In genomic region chr16:83813818-83814653, GRCh38 we compare ENCODE assay signal across 8 cellular contexts. TPM values are rescaled to one million over a fixed set of nuclear protein-coding genes. Genes with fewer than 3 reads are reported as not detected.
DNase-seq lines count a peak whose midpoint lies in the region; ATAC-seq and TF ChIP-seq lines count a peak whose summit lies in the region.

No MANE protein-coding gene starts in this region.

- H3K27me3 ChIP-seq in Panc1 (ENCODE audit: control insufficient read depth, insufficient read depth, low read length) (no peaks in the 10 kb centered on the region), heart left ventricle (no peaks in the 10 kb centered on the region)

- H3K27ac ChIP-seq in Panc1 (ENCODE audit: low read length) (peak overlapping the region; percentile 40; the same call in 1 of the 2 replicates), heart left ventricle (peak overlapping the region in 7 of 12 donors; percentile 19 to 44 (median 39))

- no peaks in the 10 kb centered on the region for H3K27me3 Mint-ChIP-seq in stimulated activated naive B cell treated with anti-CD40 and anti-IgM and Interleukin-4, amounts not matched to agents 10 μg/mL and 1 μg/mL and 100 μg/mL, for 72 hours

- H3K4me3 ChIP-seq in Panc1 (ENCODE audit: low read depth in 2 of 2, low read length in 2 of 2) (peak overlapping the region in 1 of 2 experiments; percentile 26; a peak in 2 of 4 replicates), heart left ventricle (peak overlapping the region in 1 of 12 donors; percentile 24)

- POLR2A ChIA-PET in Panc1 (lab: Charles Lee): no interaction called here
- POLR2A ChIA-PET in HEK293T (lab: Yijun Ruan, JAX): interaction anchor here (0.8 kb wide), 1 partner anchor 10 kb away, joined by 4 read pairs; no protein-coding TSS in a partner anchor

- TF ChIP-seq CTCF in Panc1 (IDR thresholded peaks at IDR 0.05) (no peak), heart left ventricle (IDR thresholded peaks at IDR 0.05) (no peak)

- ATAC-seq in HG02840 (IDR thresholded peaks at IDR 0.05; ENCODE audit: low FRiP score, unreplicated experiment) (peak; percentile 67), Panc1 (peak; percentile 91), heart left ventricle (peak; percentile 68 to 86 (median 74))
- peak; percentile 64 to 69 for ATAC-seq in stimulated activated naive B cell treated with anti-CD40 and anti-IgM and Interleukin-4, amounts not matched to agents 10 μg/mL and 1 μg/mL and 100 μg/mL, for 72 hours (replicated peaks)

- CTCF ChIA-PET in Panc1 (lab: Charles Lee) (no interaction called here), HEK293T (lab: Yijun Ruan, JAX) (no interaction called here)

- H3K27ac Mint-ChIP-seq in stimulated activated naive B cell treated with anti-CD40 and anti-IgM and Interleukin-4, amounts not matched to agents 10 μg/mL and 1 μg/mL and 100 μg/mL, for 72 hours: no peak overlapping the region

- H3K36me3 Mint-ChIP-seq in stimulated activated naive B cell treated with anti-CD40 and anti-IgM and Interleukin-4, amounts not matched to agents 10 μg/mL and 1 μg/mL and 100 μg/mL, for 72 hours: peaks cover 11 to 12% of the 10 kb centered on the region in 2 donors

- DNase-seq in Caki2 (ENCODE audit: low read depth): peak; percentile 10
- no peak for DNase-seq in Panc1 (ENCODE audit: low read depth, low spot score)
- peak in 1 of 5 donors; percentile 23 for DNase-seq in heart left ventricle
- DNase-seq in stimulated activated naive B cell treated with anti-CD40 and anti-IgM and Interleukin-4, amounts not matched to agents 10 μg/mL and 1 μg/mL and 100 μg/mL, for 72 hours: no peak
- DNase-seq in DMS114 treated with DMSO at 0.1 percent for 48 hours (lab: John Stamatoyannopoulos, UW; ENCODE audit: unreplicated experiment): no peak
- DNase-seq in HEK293T (ENCODE audit: extremely low spot score): no peak
- no peak for DNase-seq in C1 segment of cervical spinal cord (lab: John Stamatoyannopoulos, UW)

- TF ChIP-seq POLR2A in heart left ventricle (IDR thresholded peaks at IDR 0.05): no peak

- H3K9me3 ChIP-seq in Panc1 (ENCODE audit: control insufficient read depth, insufficient read depth, low read depth, low read length) (no peaks in the 10 kb centered on the region), heart left ventricle (no peaks in the 10 kb centered on the region)

- no peaks in the 10 kb centered on the region for H3K9me3 Mint-ChIP-seq in stimulated activated naive B cell treated with anti-CD40 and anti-IgM and Interleukin-4, amounts not matched to agents 10 μg/mL and 1 μg/mL and 100 μg/mL, for 72 hours

- H3K4me1 Mint-ChIP-seq in stimulated activated naive B cell treated with anti-CD40 and anti-IgM and Interleukin-4, amounts not matched to agents 10 μg/mL and 1 μg/mL and 100 μg/mL, for 72 hours: peaks cover 5 to 26% of the 10 kb centered on the region in 2 donors

- in situ Hi-C loops in Caki2 (cut with HindIII; ENCODE audit: low pct_unique_long_range_greater_than_20kb, low sequenced_read_pairs) (no loop called here), Panc1 (cut with HindIII; ENCODE audit: low pct_unique_long_range_greater_than_20kb, low sequenced_read_pairs) (no loop called here)

- WGBS in heart left ventricle, 4 donors: 29 to 45% (median 34%) methylated on average over 13 of the region's 13 CpGs

- H3K4me1 ChIP-seq in Panc1 (ENCODE audit: control insufficient read depth, insufficient read depth, low read length) (peaks cover 14% of the 10 kb centered on the region), heart left ventricle (peaks cover under 1 to 53% (median 26%) of the 10 kb centered on the region in 12 donors)

- intact Hi-C loops in Panc1 (cut with micrococcal nuclease; ENCODE audit: unreplicated experiment): no loop called here
- intact Hi-C loops in heart left ventricle (cut with DNase I): no loop called here

- H3K4me3 Mint-ChIP-seq in stimulated activated naive B cell treated with anti-CD40 and anti-IgM and Interleukin-4, amounts not matched to agents 10 μg/mL and 1 μg/mL and 100 μg/mL, for 72 hours: no peak overlapping the region

- BruUV-seq in Panc1 (replicated peaks; lab: Mats Ljungman, UMichigan): no TSS peak

- peaks cover 12% of the 10 kb centered on the region for H3K36me3 ChIP-seq in Panc1 (ENCODE audit: control insufficient read depth, insufficient read depth, low read length)
- peaks cover 0 to 41% (median 32%) of the 10 kb centered on the region in 9 donors for H3K36me3 ChIP-seq in heart left ventricle

TF ChIP-seq in HEK293T, 16 proteins besides CTCF, POLR2A, EP300 and RAD21:
- TF ChIP-seq LEF1 (IDR thresholded peaks at IDR 0.05; ENCODE audit: borderline replicate concordance): no peak
- TF ChIP-seq FOXK2 (IDR thresholded peaks at IDR 0.05): no peak
- no peak for TF ChIP-seq HDGF (IDR thresholded peaks at IDR 0.05; ENCODE audit: borderline replicate concordance)
- TF ChIP-seq TARDBP (IDR thresholded peaks at IDR 0.05): no peak
- TF ChIP-seq BHLHE40 (IDR thresholded peaks at IDR 0.05; ENCODE audit: borderline replicate concordance): no peak
- TF ChIP-seq ELF4 (IDR thresholded peaks at IDR 0.05): no peak
- no peak for TF ChIP-seq NFRKB (IDR thresholded peaks at IDR 0.05)
- TF ChIP-seq SP1 (IDR thresholded peaks at IDR 0.05): no peak
- TF ChIP-seq SUZ12 (IDR thresholded peaks at IDR 0.05): no peak
- TF ChIP-seq ZNF384 (IDR thresholded peaks at IDR 0.05): no peak
- no peak for TF ChIP-seq CTBP1 (IDR thresholded peaks at IDR 0.05; ENCODE audit: borderline replicate concordance)
- TF ChIP-seq, protein P1, sequence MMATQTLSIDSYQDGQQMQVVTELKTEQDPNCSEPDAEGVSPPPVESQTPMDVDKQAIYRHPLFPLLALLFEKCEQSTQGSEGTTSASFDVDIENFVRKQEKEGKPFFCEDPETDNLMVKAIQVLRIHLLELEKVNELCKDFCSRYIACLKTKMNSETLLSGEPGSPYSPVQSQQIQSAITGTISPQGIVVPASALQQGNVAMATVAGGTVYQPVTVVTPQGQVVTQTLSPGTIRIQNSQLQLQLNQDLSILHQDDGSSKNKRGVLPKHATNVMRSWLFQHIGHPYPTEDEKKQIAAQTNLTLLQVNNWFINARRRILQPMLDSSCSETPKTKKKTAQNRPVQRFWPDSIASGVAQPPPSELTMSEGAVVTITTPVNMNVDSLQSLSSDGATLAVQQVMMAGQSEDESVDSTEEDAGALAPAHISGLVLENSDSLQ (IDR thresholded peaks at IDR 0.05): no peak
- no peak for TF ChIP-seq FOXM1 (IDR thresholded peaks at IDR 0.05; ENCODE audit: borderline replicate concordance)
- no peak for TF ChIP-seq ARNT (IDR thresholded peaks at IDR 0.05)

RNA-seq across cellular contexts. Expression of gene HSBP1, which starts 6.3 kb away (rescaled TPM):
- 116 and 222 TPM in 2 replicates for total RNA-seq in Caki2 (2014; rRNA removed; shearing (Covaris generic); ENCODE audit: low replicate concordance)
- total RNA-seq in Panc1 (2021; ENCODE audit: unreplicated experiment) (117 TPM), heart left ventricle (100 to 1,000 TPM in 7 of 9 donors, 10 to 100 TPM in 2; 20.4 to 174 (median 148) TPM)
- polyA plus RNA-seq in Panc1 (2012; ENCODE audit: insufficient read length): 147 TPM
- polyA plus RNA-seq in heart left ventricle: 100 to 1,000 TPM in 1 of 2 donors, 10 to 100 TPM in 1; 57.4 to 111 TPM
